ENCODE assay signal across 18 cellular contexts in genomic region chr2:209662091-209662490, GRCh38.
DNase-seq lines count a peak whose midpoint lies in the region; ATAC-seq and TF ChIP-seq lines count a peak whose summit lies in the region.
"Had no signal": no experiment of that assay in that cellular context is flagged by ENCODE, and none has a peak within 500 bp of the region (broad histone marks: within the 10 kb centered on the region; RNA-seq: fewer than 3 reads in every experiment).

No MANE protein-coding gene starts in this region.

- peak; percentile 71 for DNase-seq in G401 (ENCODE audit: low spot score)
- DNase-seq in SK-N-DZ (ENCODE audit: low spot score), result peak; percentile 17
- DNase-seq in neural crest cell (ENCODE audit: low read depth, low spot score), result no peak
- DNase-seq in Kasumi-1 (lab: John Stamatoyannopoulos, UW), result no peak
- no peak for DNase-seq in sciatic nerve (ENCODE audit: low spot score)
- DNase-seq in stimulated activated CD4-positive, alpha-beta T cell treated with anti-CD3 and anti-CD28 coated beads, Interleukin-15, amount 100 ng/mL, for 24 hours, result no peak
- DNase-seq in activated CD4-positive, alpha-beta T cell treated with anti-CD3 and anti-CD28 coated beads for 48 hours, result no peak
- DNase-seq: AML-193; CD4-positive, CD25-positive, alpha-beta regulatory T cell; Karpas-422; NCI-H1417 treated with DMSO at 0.1 percent for 48 hours; NCI-H2029; NCI-H446; Right ventricle myocardium superior had no signal

- no peak for ATAC-seq in sciatic nerve
- ATAC-seq: GM12878, HCT116, Panc1 had no signal

- no peaks in the 10 kb centered on the region for H3K27me3 Mint-ChIP-seq in neural crest cell (ENCODE audit: low read depth)
- H3K27me3 Mint-ChIP-seq: CD4-positive, CD25-positive, alpha-beta regulatory T cell had no signal

- H3K27ac Mint-ChIP-seq in neural crest cell (ENCODE audit: unreplicated experiment), result peak overlapping the region; percentile 82
- H3K27ac Mint-ChIP-seq: CD4-positive, CD25-positive, alpha-beta regulatory T cell had no signal

- intact Hi-C loops in sciatic nerve (cut with DNase I), result no loop called here

- no peak for TF ChIP-seq CTCF in neural crest cell (conservative IDR thresholded peaks at IDR 0.05)

- H3K4me3 Mint-ChIP-seq in neural crest cell, result peak overlapping the region; percentile 90
- H3K4me3 Mint-ChIP-seq: CD4-positive, CD25-positive, alpha-beta regulatory T cell had no signal

- in situ Hi-C loops in G401 (cut with HindIII; ENCODE audit: low sequenced_read_pairs), result no loop called here

- peaks cover 2% of the 10 kb centered on the region for H3K9me3 Mint-ChIP-seq in neural crest cell

- H3K4me1 Mint-ChIP-seq in neural crest cell, result peaks cover 53% of the 10 kb centered on the region
- H3K4me1 Mint-ChIP-seq: CD4-positive, CD25-positive, alpha-beta regulatory T cell had no signal

- peak overlapping the region; percentile 10 for H3K27ac ChIP-seq in cingulate gyrus (ENCODE audit: low read depth, low read length)

- H3K36me3 Mint-ChIP-seq in neural crest cell (ENCODE audit: low read depth), result peaks cover 13% of the 10 kb centered on the region
- H3K36me3 Mint-ChIP-seq: CD4-positive, CD25-positive, alpha-beta regulatory T cell had no signal

Comparison
In these comparisons a context has a peak if more than half of its experiments do, and no peak if none do; other contexts are left out.
1. DNase-seq: peak in G401 (single experiment) and SK-N-DZ (single experiment); none in neural crest cell (single experiment), Kasumi-1 (0 of 2), sciatic nerve (single experiment), stimulated activated CD4-positive, alpha-beta T cell treated with anti-CD3 and anti-CD28 coated beads, Interleukin-15, amount 100 ng/mL, for 24 hours (single experiment) and activated CD4-positive, alpha-beta T cell treated with anti-CD3 and anti-CD28 coated beads for 48 hours (single experiment).